In the genomic region with DNA sequence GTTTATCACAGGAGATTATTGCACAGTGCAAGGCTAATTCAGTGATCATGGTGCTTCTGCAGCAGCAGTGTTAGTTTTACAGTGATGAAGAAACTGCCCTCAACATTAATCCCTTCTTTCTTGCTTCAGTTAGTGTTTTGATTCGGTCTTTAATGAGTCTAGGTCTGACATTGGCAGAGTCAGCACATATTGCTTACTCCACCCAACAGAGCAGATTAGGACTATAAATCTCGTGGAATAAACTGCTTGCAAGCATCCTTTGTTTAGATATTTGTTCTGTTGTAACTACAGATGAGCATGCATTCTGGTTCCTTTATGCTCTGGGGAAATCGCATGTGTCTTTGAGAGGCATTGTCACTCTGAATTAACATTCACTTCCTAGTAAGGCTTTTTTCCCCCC, we compare ENCODE assay signal across 1 cellular context.
TF ChIP-seq lines count a peak whose summit lies in the region.

No MANE protein-coding gene starts in this region.

TF ChIP-seq in GM23338, 12 proteins besides CTCF, POLR2A, EP300 and RAD21:
- TF ChIP-seq, protein P1, sequence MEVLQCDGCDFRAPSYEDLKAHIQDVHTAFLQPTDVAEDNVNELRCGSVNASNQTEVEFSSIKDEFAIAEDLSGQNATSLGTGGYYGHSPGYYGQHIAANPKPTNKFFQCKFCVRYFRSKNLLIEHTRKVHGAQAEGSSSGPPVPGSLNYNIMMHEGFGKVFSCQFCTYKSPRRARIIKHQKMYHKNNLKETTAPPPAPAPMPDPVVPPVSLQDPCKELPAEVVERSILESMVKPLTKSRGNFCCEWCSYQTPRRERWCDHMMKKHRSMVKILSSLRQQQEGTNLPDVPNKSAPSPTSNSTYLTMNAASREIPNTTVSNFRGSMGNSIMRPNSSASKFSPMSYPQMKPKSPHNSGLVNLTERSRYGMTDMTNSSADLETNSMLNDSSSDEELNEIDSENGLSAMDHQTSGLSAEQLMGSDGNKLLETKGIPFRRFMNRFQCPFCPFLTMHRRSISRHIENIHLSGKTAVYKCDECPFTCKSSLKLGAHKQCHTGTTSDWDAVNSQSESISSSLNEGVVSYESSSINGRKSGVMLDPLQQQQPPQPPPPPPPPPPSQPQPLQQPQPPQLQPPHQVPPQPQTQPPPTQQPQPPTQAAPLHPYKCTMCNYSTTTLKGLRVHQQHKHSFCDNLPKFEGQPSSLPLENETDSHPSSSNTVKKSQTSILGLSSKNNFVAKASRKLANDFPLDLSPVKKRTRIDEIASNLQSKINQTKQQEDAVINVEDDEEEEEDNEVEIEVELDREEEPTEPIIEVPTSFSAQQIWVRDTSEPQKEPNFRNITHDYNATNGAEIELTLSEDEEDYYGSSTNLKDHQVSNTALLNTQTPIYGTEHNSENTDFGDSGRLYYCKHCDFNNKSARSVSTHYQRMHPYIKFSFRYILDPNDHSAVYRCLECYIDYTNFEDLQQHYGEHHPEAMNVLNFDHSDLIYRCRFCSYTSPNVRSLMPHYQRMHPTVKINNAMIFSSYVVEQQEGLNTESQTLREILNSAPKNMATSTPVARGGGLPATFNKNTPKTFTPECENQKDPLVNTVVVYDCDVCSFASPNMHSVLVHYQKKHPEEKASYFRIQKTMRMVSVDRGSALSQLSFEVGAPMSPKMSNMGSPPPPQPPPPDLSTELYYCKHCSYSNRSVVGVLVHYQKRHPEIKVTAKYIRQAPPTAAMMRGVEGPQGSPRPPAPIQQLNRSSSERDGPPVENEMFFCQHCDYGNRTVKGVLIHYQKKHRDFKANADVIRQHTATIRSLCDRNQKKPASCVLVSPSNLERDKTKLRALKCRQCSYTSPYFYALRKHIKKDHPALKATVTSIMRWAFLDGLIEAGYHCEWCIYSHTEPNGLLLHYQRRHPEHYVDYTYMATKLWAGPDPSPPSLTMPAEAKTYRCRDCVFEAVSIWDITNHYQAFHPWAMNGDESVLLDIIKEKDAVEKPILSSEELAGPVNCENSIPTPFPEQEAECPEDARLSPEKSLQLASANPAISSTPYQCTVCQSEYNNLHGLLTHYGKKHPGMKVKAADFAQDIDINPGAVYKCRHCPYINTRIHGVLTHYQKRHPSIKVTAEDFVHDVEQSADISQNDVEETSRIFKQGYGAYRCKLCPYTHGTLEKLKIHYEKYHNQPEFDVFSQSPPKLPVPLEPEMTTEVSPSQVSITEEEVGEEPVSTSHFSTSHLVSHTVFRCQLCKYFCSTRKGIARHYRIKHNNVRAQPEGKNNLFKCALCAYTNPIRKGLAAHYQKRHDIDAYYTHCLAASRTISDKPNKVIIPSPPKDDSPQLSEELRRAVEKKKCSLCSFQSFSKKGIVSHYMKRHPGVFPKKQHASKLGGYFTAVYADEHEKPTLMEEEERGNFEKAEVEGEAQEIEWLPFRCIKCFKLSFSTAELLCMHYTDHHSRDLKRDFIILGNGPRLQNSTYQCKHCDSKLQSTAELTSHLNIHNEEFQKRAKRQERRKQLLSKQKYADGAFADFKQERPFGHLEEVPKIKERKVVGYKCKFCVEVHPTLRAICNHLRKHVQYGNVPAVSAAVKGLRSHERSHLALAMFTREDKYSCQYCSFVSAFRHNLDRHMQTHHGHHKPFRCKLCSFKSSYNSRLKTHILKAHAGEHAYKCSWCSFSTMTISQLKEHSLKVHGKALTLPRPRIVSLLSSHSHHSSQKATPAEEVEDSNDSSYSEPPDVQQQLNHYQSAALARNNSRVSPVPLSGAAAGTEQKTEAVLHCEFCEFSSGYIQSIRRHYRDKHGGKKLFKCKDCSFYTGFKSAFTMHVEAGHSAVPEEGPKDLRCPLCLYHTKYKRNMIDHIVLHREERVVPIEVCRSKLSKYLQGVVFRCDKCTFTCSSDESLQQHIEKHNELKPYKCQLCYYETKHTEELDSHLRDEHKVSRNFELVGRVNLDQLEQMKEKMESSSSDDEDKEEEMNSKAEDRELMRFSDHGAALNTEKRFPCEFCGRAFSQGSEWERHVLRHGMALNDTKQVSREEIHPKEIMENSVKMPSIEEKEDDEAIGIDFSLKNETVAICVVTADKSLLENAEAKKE (CRISPR knock-in tag; IDR thresholded peaks at IDR 0.05) = no peak
- TF ChIP-seq, protein P2, sequence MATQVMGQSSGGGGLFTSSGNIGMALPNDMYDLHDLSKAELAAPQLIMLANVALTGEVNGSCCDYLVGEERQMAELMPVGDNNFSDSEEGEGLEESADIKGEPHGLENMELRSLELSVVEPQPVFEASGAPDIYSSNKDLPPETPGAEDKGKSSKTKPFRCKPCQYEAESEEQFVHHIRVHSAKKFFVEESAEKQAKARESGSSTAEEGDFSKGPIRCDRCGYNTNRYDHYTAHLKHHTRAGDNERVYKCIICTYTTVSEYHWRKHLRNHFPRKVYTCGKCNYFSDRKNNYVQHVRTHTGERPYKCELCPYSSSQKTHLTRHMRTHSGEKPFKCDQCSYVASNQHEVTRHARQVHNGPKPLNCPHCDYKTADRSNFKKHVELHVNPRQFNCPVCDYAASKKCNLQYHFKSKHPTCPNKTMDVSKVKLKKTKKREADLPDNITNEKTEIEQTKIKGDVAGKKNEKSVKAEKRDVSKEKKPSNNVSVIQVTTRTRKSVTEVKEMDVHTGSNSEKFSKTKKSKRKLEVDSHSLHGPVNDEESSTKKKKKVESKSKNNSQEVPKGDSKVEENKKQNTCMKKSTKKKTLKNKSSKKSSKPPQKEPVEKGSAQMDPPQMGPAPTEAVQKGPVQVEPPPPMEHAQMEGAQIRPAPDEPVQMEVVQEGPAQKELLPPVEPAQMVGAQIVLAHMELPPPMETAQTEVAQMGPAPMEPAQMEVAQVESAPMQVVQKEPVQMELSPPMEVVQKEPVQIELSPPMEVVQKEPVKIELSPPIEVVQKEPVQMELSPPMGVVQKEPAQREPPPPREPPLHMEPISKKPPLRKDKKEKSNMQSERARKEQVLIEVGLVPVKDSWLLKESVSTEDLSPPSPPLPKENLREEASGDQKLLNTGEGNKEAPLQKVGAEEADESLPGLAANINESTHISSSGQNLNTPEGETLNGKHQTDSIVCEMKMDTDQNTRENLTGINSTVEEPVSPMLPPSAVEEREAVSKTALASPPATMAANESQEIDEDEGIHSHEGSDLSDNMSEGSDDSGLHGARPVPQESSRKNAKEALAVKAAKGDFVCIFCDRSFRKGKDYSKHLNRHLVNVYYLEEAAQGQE (IDR thresholded peaks at IDR 0.05; ENCODE audit: unreplicated experiment) = no peak
- TF ChIP-seq ZNF114 (CRISPR knock-in tag; IDR thresholded peaks at IDR 0.05) (no peak), JUNB (IDR thresholded peaks at IDR 0.05; ENCODE audit: unreplicated experiment) (no peak), EZH2 (IDR thresholded peaks at IDR 0.05; ENCODE audit: low read depth, unreplicated experiment) (no peak), NANOG (IDR thresholded peaks at IDR 0.05; ENCODE audit: borderline replicate concordance) (no peak)
- TF ChIP-seq, protein P3, sequence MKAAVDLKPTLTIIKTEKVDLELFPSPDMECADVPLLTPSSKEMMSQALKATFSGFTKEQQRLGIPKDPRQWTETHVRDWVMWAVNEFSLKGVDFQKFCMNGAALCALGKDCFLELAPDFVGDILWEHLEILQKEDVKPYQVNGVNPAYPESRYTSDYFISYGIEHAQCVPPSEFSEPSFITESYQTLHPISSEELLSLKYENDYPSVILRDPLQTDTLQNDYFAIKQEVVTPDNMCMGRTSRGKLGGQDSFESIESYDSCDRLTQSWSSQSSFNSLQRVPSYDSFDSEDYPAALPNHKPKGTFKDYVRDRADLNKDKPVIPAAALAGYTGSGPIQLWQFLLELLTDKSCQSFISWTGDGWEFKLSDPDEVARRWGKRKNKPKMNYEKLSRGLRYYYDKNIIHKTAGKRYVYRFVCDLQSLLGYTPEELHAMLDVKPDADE (IDR thresholded peaks at IDR 0.05) = no peak
